8 cellular contexts compared by ENCODE assay signal in genomic region chr17:74212913-74213791, GRCh38. TPM values are rescaled to one million over a fixed set of nuclear protein-coding genes. Genes with fewer than 3 reads are reported as not detected.
DNase-seq lines count a peak whose midpoint lies in the region; FAIRE-seq and TF ChIP-seq lines count a peak whose summit lies in the region.

Gene TTYH2 (plus strand): TSS chr17:74213571. CDS start chr17:74213588, 17 bp downstream.

- peak; percentile 90 for DNase-seq in ELR (ENCODE audit: low read depth)
- DNase-seq in H4 (ENCODE audit: low spot score): peak; percentile 92
- peak; percentile 91 for DNase-seq in LoVo (ENCODE audit: low spot score)
- peak; percentile 80 to 89 for DNase-seq in SJSA1 (ENCODE audit: low read depth in 1 of 2, low spot score in 2 of 2)
- DNase-seq in activated naive CD4-positive, alpha-beta T cell (lab: John Stamatoyannopoulos, UW): peak; percentile 23 to 63 (median 35)
- DNase-seq in frontal cortex (ENCODE audit: low spot score in 2 of 2): peak; percentile 82 to 84

- H3K9me3 ChIP-seq in SJSA1 (replicated peaks): no peaks in the 10 kb centered on the region
- no peaks in the 10 kb centered on the region for H3K9me3 ChIP-seq in neutrophil

- H3K4me1 ChIP-seq in SJSA1 (replicated peaks): peaks cover 22% of the 10 kb centered on the region
- peaks cover 29% of the 10 kb centered on the region in 2 experiments for H3K4me1 ChIP-seq in neutrophil (ENCODE audit: control insufficient read depth in 1 of 2, insufficient read depth in 1 of 2, low read depth in 1 of 2, low read length in 1 of 2)

- H3K36me3 ChIP-seq in SJSA1: peaks cover 42% of the 10 kb centered on the region
- peaks cover 21% of the 10 kb centered on the region for H3K36me3 ChIP-seq in neutrophil

- H3K4me3 ChIP-seq in SJSA1 (peak within 1 kb of the TSS; percentile 41), neutrophil (ENCODE audit: low read depth in 1 of 2, low read length in 1 of 2) (peak within 1 kb of the TSS; percentile 60 to 73)

- FAIRE-seq in frontal cortex (lab: Jason Lieb, UNC): no peak

- peak; percentile 31 for TF ChIP-seq CTCF in neutrophil (IDR thresholded peaks at IDR 0.05)

- no peak within 1 kb of the TSS for H3K27ac ChIP-seq in SJSA1
- H3K27ac ChIP-seq in neutrophil: peak within 1 kb of the TSS; percentile 54
- H3K27ac ChIP-seq in temporal lobe (ENCODE audit: low read depth, low read length): peak within 1 kb of the TSS; percentile 94

- H3K27me3 ChIP-seq in SJSA1 (replicated peaks): peaks cover 14% of the 10 kb centered on the region
- H3K27me3 ChIP-seq in neutrophil: peaks cover 59% of the 10 kb centered on the region

RNA-seq across cellular contexts. Expression of gene TTYH2, which starts in this region (rescaled TPM):
- total RNA-seq in H4 (2014; rRNA removed; shearing (Covaris generic)): 3.0 and 9.3 TPM in 2 replicates
- total RNA-seq in SJSA1 (2014; rRNA removed; shearing (Covaris generic)): 0.06 and 0.50 TPM in 2 replicates
- 14.7 TPM for total RNA-seq in frontal cortex
- 6.4 TPM for total RNA-seq in temporal lobe

Comparison
In these comparisons a context has a peak if more than half of its experiments do, and no peak if none do; other contexts are left out.
1. Peak in DNase-seq and H3K4me3 ChIP-seq in SJSA1; RNA of the gene not detected or under 1 TPM.
2. DNase-seq: peak in every context shown above with its lines; median percentile 92 in H4; 91 in LoVo; 90 in ELR; 84 in SJSA1; 83 in frontal cortex; 35 in activated naive CD4-positive, alpha-beta T cell.